Comparison of ENCODE assay signal across 11 cellular contexts in the genomic region with DNA sequence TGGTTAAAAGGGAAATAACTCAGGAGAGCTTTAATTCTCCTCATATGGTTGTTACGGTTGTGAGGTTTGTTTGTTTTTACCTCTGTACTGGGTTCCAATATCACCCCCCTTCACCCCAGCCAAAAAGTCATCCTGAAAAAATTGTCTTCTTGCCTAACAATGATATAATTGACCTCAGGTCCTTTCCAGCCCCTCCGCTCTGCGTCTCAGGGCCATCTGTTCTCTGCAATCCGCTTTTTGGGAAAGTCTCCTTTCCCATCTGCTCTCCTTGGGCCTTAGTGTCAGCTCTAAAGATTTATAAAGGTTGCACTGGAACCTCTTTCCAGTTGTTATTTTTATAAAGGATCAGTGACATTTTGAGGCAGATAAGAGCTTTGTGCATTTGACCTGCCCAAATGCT. TPM values are rescaled to one million over a fixed set of nuclear protein-coding genes. Genes with fewer than 3 reads are reported as not detected.
A peak's percentile ranks its signal among the peaks of the same experiment; 100 is the strongest.
DNase-seq lines count a peak whose midpoint lies in the region; ATAC-seq, FAIRE-seq and TF ChIP-seq lines count a peak whose summit lies in the region.
"Had no signal": no experiment of that assay in that cellular context is flagged by ENCODE, and none has a peak within 500 bp of the region (broad histone marks: within the 10 kb centered on the region; RNA-seq: fewer than 3 reads in every experiment).

No MANE protein-coding gene starts in this region.

- H3K27ac ChIP-seq in HUES48 (ENCODE audit: low read depth, low read length), result peak overlapping the region; percentile 89
- H3K27ac ChIP-seq in WERI-Rb-1, result peak overlapping the region; percentile 66
- H3K27ac ChIP-seq in hepatocyte, result peak overlapping the region; percentile 87
- peak overlapping the region; percentile 65 to 85 for H3K27ac ChIP-seq in thoracic aorta
- H3K27ac ChIP-seq in left lung, result peak overlapping the region in 1 of 2 donors; percentile 21

- DNase-seq in WERI-Rb-1 (peak; percentile 65), hepatocyte (ENCODE audit: low spot score) (no peak), thoracic aorta (ENCODE audit: low spot score) (no peak), frontal cortex (ENCODE audit: low spot score in 2 of 2) (no peak), left lung (no peak), erythroblast (lab: John Stamatoyannopoulos, UW) (no peak)
- DNase-seq: activated naive CD8-positive, alpha-beta T cell treated with anti-CD3 and anti-CD28 coated beads, Interleukin-2, amount 10 ng/mL, durations not matched to agents 7 days and 5 days; head of caudate nucleus had no signal

- no peak for FAIRE-seq in frontal cortex (lab: Jason Lieb, UNC)

- no peak overlapping the region for H3K9ac ChIP-seq in HUES48 (ENCODE audit: low read depth, low read length)

- peak overlapping the region; percentile 56 for H3K4me2 ChIP-seq in hepatocyte

- intact Hi-C loops in left lung (cut with DNase I), result no loop called here

- no peak for TF ChIP-seq POLR2A in erythroblast (IDR thresholded peaks at IDR 0.05; ENCODE audit: low read length)

- H3K4me1 ChIP-seq in HUES48 (ENCODE audit: control insufficient read depth, insufficient read depth, low read length), result peaks cover 62% of the 10 kb centered on the region
- peaks cover 25% of the 10 kb centered on the region for H3K4me1 ChIP-seq in hepatocyte (ENCODE audit: insufficient read depth)
- peaks cover 13 to 49% of the 10 kb centered on the region in 2 donors for H3K4me1 ChIP-seq in thoracic aorta (ENCODE audit: control insufficient read depth in 1 of 2, low read depth in 2 of 2)
- peaks cover 4% of the 10 kb centered on the region in 2 donors for H3K4me1 ChIP-seq in left lung

- H3K9me3 ChIP-seq in HUES48 (ENCODE audit: control insufficient read depth, insufficient read depth, low read length) (peaks cover 19% of the 10 kb centered on the region), WERI-Rb-1 (ENCODE audit: severe bottlenecking) (no peaks in the 10 kb centered on the region), hepatocyte (ENCODE audit: low read depth) (no peaks in the 10 kb centered on the region), thoracic aorta (no peaks in the 10 kb centered on the region), left lung (no peaks in the 10 kb centered on the region)

- peaks cover 21% of the 10 kb centered on the region for H3K36me3 ChIP-seq in HUES48 (ENCODE audit: control insufficient read depth, insufficient read depth, low read length)
- H3K36me3 ChIP-seq in WERI-Rb-1, result no peaks in the 10 kb centered on the region
- H3K36me3 ChIP-seq in hepatocyte (replicated peaks; ENCODE audit: insufficient read depth, low read depth), result no peaks in the 10 kb centered on the region
- no peaks in the 10 kb centered on the region for H3K36me3 ChIP-seq in thoracic aorta
- H3K36me3 ChIP-seq in left lung, result no peaks in the 10 kb centered on the region

- no peak overlapping the region for H2AFZ ChIP-seq in hepatocyte

- H3K79me2 ChIP-seq in hepatocyte, result peaks cover 19% of the 10 kb centered on the region

- H4K20me1 ChIP-seq in hepatocyte (ENCODE audit: insufficient read depth, poor library complexity, severe bottlenecking), result peaks cover 5% of the 10 kb centered on the region

- no peaks in the 10 kb centered on the region for H3K9me2 ChIP-seq in hepatocyte (replicated peaks; ENCODE audit: insufficient read depth)

- ATAC-seq in thoracic aorta (ENCODE audit: insufficient number of reproducible peaks, low FRiP score, low read depth), result no peak
- ATAC-seq in left lung, result no peak

- 78% methylated on average over 4 of the region's 4 CpGs for WGBS in hepatocyte (ENCODE audit: low lambda C conversion rate, missing lambda C conversion rate)

- no peaks in the 10 kb centered on the region for H3K27me3 ChIP-seq in HUES48 (ENCODE audit: control insufficient read depth, insufficient read depth, low read length)
- peaks cover 7% of the 10 kb centered on the region for H3K27me3 ChIP-seq in WERI-Rb-1 (ENCODE audit: insufficient read depth, low read depth, severe bottlenecking)
- no peaks in the 10 kb centered on the region for H3K27me3 ChIP-seq in hepatocyte
- no peaks in the 10 kb centered on the region for H3K27me3 ChIP-seq in thoracic aorta (replicated peaks; ENCODE audit: insufficient read depth)
- peaks cover 0 to 5% of the 10 kb centered on the region in 2 donors for H3K27me3 ChIP-seq in left lung

- H3K4me3 ChIP-seq in HUES48 (ENCODE audit: low read depth, low read length) (peak overlapping the region; percentile 39; the same call in 1 of the 2 replicates), WERI-Rb-1 (ENCODE audit: low read depth, low read length) (no peak overlapping the region), hepatocyte (no peak overlapping the region), thoracic aorta (no peak overlapping the region), left lung (no peak overlapping the region)
- H3K4me3 ChIP-seq: lung had no signal

- TF ChIP-seq CTCF in WERI-Rb-1 (IDR thresholded peaks at IDR 0.05; ENCODE audit: low read depth, low read length) (no peak), hepatocyte (IDR thresholded peaks at IDR 0.05; ENCODE audit: poor library complexity) (no peak), thoracic aorta (IDR thresholded peaks at IDR 0.05) (no peak), left lung (IDR thresholded peaks at IDR 0.05) (no peak)

RNA-seq across cellular contexts. Expression of a gene that starts 33.9 kb away (rescaled TPM):
- 17.7 and 28.5 TPM in 2 replicates for total RNA-seq in hepatocyte
- polyA plus RNA-seq in hepatocyte, result 9.6 and 13.5 TPM in 2 replicates
- 10 to 100 TPM; 17.3 to 18.7 TPM for total RNA-seq in thoracic aorta
- 86.8 TPM for total RNA-seq in frontal cortex
- 10 to 100 TPM; 22.3 to 29.9 TPM for total RNA-seq in left lung

RNA-seq across cellular contexts. Expression of a gene that starts 55.4 kb away (rescaled TPM):
- total RNA-seq in hepatocyte, result 1.6 TPM in 2 replicates
- 2.2 and 2.3 TPM in 2 replicates for polyA plus RNA-seq in hepatocyte
- total RNA-seq in thoracic aorta, result not detected
- 2.9 TPM for total RNA-seq in frontal cortex
- total RNA-seq in left lung, result not detected
- total RNA-seq: activated naive CD8-positive, alpha-beta T cell treated with anti-CD3 and anti-CD28 coated beads, Interleukin-2, amount 10 ng/mL, durations not matched to agents 7 days and 5 days; dermis microvascular lymphatic vessel endothelial cell; lung had no signal
- polyA plus RNA-seq: lung had no signal
